Comparison of ENCODE assay signal across 28 cellular contexts in the genomic region with DNA sequence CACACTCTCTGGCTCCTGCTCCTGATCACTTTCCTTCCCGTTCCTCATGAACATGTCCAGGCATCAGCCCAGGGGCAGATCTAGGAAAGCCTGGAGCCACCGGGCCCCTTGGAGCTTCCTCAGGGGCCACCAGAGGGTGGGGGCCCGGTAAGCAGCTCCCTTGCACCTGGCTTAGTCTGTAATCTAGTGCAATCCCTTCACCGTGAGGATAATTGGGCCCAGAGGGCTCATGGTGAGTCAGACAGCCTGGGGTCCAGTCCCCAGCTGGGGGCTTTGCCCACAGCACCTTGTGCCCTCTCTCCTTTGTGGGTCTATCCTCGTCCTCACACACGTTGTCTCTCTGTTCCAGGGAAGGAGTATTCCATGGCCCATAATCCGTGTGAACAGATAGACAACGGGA. TPM values are rescaled to one million over a fixed set of nuclear protein-coding genes. Genes with fewer than 3 reads are reported as not detected.
DNase-seq lines count a peak whose midpoint lies in the region; ATAC-seq and TF ChIP-seq lines count a peak whose summit lies in the region.
"Had no signal": no experiment of that assay in that cellular context is flagged by ENCODE, and none has a peak within 500 bp of the region (broad histone marks: within the 10 kb centered on the region; RNA-seq: fewer than 3 reads in every experiment).

No MANE protein-coding gene starts in this region.

- peaks cover 20% of the 10 kb centered on the region for H3K27me3 Mint-ChIP-seq in nephron (ENCODE audit: low read depth)
- H3K27me3 Mint-ChIP-seq: activated naive CD8-positive, alpha-beta T cell treated with anti-CD3 and anti-CD28 coated beads, Interleukin-2, amount 10 ng/mL, durations not matched to agents 7 days and 5 days had no signal

- H3K36me3 ChIP-seq in Panc1 (ENCODE audit: control insufficient read depth, insufficient read depth, low read length) (no peaks in the 10 kb centered on the region), thoracic aorta (no peaks in the 10 kb centered on the region)
- H3K36me3 ChIP-seq: lower lobe of right lung, stomach, upper lobe of right lung had no signal

- DNase-seq in Panc1 (ENCODE audit: low read depth, low spot score) = no peak
- no peak for DNase-seq in coronary artery (ENCODE audit: low spot score)
- no peak for DNase-seq in thoracic aorta (ENCODE audit: low spot score)
- no peak for DNase-seq in SK-N-DZ (ENCODE audit: low spot score)
- DNase-seq in hippocampal formation (lab: John Stamatoyannopoulos, UW) = no peak
- no peak for DNase-seq in HuH-7 (ENCODE audit: low spot score)
- DNase-seq: activated CD4-positive, alpha-beta memory T cell treated with anti-CD3 and anti-CD28 coated beads, Interleukin-2, amount 10 ng/mL, durations not matched to agents 7 days and 5 days; activated CD4-positive, alpha-beta T cell treated with anti-CD3 and anti-CD28 coated beads for 1 hour; activated effector memory CD4-positive, alpha-beta T cell treated with anti-CD3 and anti-CD28 coated beads, Interleukin-2, amount 50 U/mL, for 16 hours; activated naive CD8-positive, alpha-beta T cell treated with anti-CD3 and anti-CD28 coated beads, Interleukin-2, amount 10 ng/mL, durations not matched to agents 7 days and 5 days; Calu3; DMS79 treated with DMSO at 0.1 percent for 48 hours; effector CD4-positive, alpha-beta T cell; GF-D8; GOT3; kidney glomerular epithelial cell; lower lobe of right lung; NCI-H1048; NCI-H187 treated with DMSO at 0.1 percent for 48 hours; NCI-H524 treated with DMSO at 0.1 percent for 48 hours; SHP77 treated with DMSO at 0.1 percent for 48 hours; stimulated activated CD4-positive, alpha-beta T cell treated with anti-CD3 and anti-CD28 coated beads, Interleukin-2, amount 100 ng/mL, for 24 hours; stomach; upper lobe of right lung had no signal

- H3K9me3 ChIP-seq in Panc1 (ENCODE audit: control insufficient read depth, insufficient read depth, low read depth, low read length) = peaks cover 4% of the 10 kb centered on the region; the same call in 1 of the 2 replicates
- H3K9me3 ChIP-seq in thoracic aorta = no peaks in the 10 kb centered on the region
- H3K9me3 ChIP-seq: lower lobe of right lung, upper lobe of right lung had no signal

- peaks cover 2% of the 10 kb centered on the region for H3K9me3 Mint-ChIP-seq in nephron
- H3K9me3 Mint-ChIP-seq: activated naive CD8-positive, alpha-beta T cell treated with anti-CD3 and anti-CD28 coated beads, Interleukin-2, amount 10 ng/mL, durations not matched to agents 7 days and 5 days had no signal

- H3K4me1 ChIP-seq in Panc1 (ENCODE audit: control insufficient read depth, insufficient read depth, low read length) (no peaks in the 10 kb centered on the region; the same call in 1 of the 2 replicates), thoracic aorta (ENCODE audit: control insufficient read depth in 1 of 2, low read depth in 2 of 2) (peaks cover 16 to 56% of the 10 kb centered on the region in 2 donors)
- H3K4me1 ChIP-seq: lower lobe of right lung, upper lobe of right lung had no signal

- peak overlapping the region; percentile 69 for H3K27ac ChIP-seq in Panc1 (ENCODE audit: low read length)
- peak overlapping the region; percentile 93 to 95 for H3K27ac ChIP-seq in coronary artery
- peak overlapping the region; percentile 94 to 100 for H3K27ac ChIP-seq in thoracic aorta
- H3K27ac ChIP-seq: C4-2B, lower lobe of right lung, upper lobe of right lung had no signal

- intact Hi-C loops in Panc1 (cut with micrococcal nuclease; ENCODE audit: unreplicated experiment) = no loop called here

- ATAC-seq in Panc1 = no peak
- no peak for ATAC-seq in thoracic aorta (ENCODE audit: insufficient number of reproducible peaks, low FRiP score, low read depth)
- no peak for ATAC-seq in SK-N-SH treated with all-trans-retinoic acid at 6 μM for 48 hours
- ATAC-seq: lower lobe of right lung, upper lobe of right lung had no signal

- peaks cover 72% of the 10 kb centered on the region for H3K4me1 Mint-ChIP-seq in nephron
- H3K4me1 Mint-ChIP-seq: activated CD4-positive, alpha-beta memory T cell treated with anti-CD3 and anti-CD28 coated beads, Interleukin-2, amount 10 ng/mL, durations not matched to agents 7 days and 5 days; activated naive CD8-positive, alpha-beta T cell treated with anti-CD3 and anti-CD28 coated beads, Interleukin-2, amount 10 ng/mL, durations not matched to agents 7 days and 5 days had no signal

- in situ Hi-C loops in Panc1 (cut with HindIII; ENCODE audit: low pct_unique_long_range_greater_than_20kb, low sequenced_read_pairs) = no loop called here

- H3K27ac Mint-ChIP-seq in nephron = peak overlapping the region; percentile 87 to 96 (median 93)
- H3K27ac Mint-ChIP-seq: activated CD4-positive, alpha-beta memory T cell treated with anti-CD3 and anti-CD28 coated beads, Interleukin-2, amount 10 ng/mL, durations not matched to agents 7 days and 5 days; activated naive CD8-positive, alpha-beta T cell treated with anti-CD3 and anti-CD28 coated beads, Interleukin-2, amount 10 ng/mL, durations not matched to agents 7 days and 5 days had no signal

- H3K4me3 Mint-ChIP-seq in nephron = no peak overlapping the region
- H3K4me3 Mint-ChIP-seq: activated CD4-positive, alpha-beta memory T cell treated with anti-CD3 and anti-CD28 coated beads, Interleukin-2, amount 10 ng/mL, durations not matched to agents 7 days and 5 days; activated naive CD8-positive, alpha-beta T cell treated with anti-CD3 and anti-CD28 coated beads, Interleukin-2, amount 10 ng/mL, durations not matched to agents 7 days and 5 days had no signal

- no peak for TF ChIP-seq CTCF in Panc1 (IDR thresholded peaks at IDR 0.05)
- TF ChIP-seq CTCF in coronary artery (IDR thresholded peaks at IDR 0.05) = no peak
- TF ChIP-seq CTCF in nephron (IDR thresholded peaks at IDR 0.05; ENCODE audit: unreplicated experiment in 3 of 3) = no peak
- TF ChIP-seq CTCF in thoracic aorta (IDR thresholded peaks at IDR 0.05) = no peak

- H3K27me3 ChIP-seq in Panc1 (ENCODE audit: control insufficient read depth, insufficient read depth, low read length) (no peaks in the 10 kb centered on the region), thoracic aorta (replicated peaks; ENCODE audit: insufficient read depth) (no peaks in the 10 kb centered on the region)
- H3K27me3 ChIP-seq: stomach, upper lobe of right lung had no signal

- POLR2A ChIA-PET in Panc1 (lab: Charles Lee) = no interaction called here

- H3K4me3 ChIP-seq in Panc1 (ENCODE audit: low read depth in 2 of 2, low read length in 2 of 2) = no peak overlapping the region
- no peak overlapping the region for H3K4me3 ChIP-seq in coronary artery
- H3K4me3 ChIP-seq in thoracic aorta = no peak overlapping the region
- H3K4me3 ChIP-seq: lower lobe of right lung, stomach, upper lobe of right lung had no signal

- no TSS peak for BruUV-seq in Panc1 (replicated peaks; lab: Mats Ljungman, UMichigan)

- CTCF ChIA-PET in Panc1 (lab: Charles Lee) = no interaction called here

- no peaks in the 10 kb centered on the region for H3K36me3 Mint-ChIP-seq in nephron (ENCODE audit: low read depth)
- H3K36me3 Mint-ChIP-seq: activated naive CD8-positive, alpha-beta T cell treated with anti-CD3 and anti-CD28 coated beads, Interleukin-2, amount 10 ng/mL, durations not matched to agents 7 days and 5 days had no signal

TF ChIP-seq in SK-N-SH treated with all-trans-retinoic acid at 6 μM for 48 hours, 23 proteins besides CTCF, POLR2A, EP300 and RAD21 (continues in another document):
- no peak for TF ChIP-seq BACH2 (CRISPR knock-in tag; IDR thresholded peaks at IDR 0.05; ENCODE audit: borderline replicate concordance)
- TF ChIP-seq, protein P1, sequence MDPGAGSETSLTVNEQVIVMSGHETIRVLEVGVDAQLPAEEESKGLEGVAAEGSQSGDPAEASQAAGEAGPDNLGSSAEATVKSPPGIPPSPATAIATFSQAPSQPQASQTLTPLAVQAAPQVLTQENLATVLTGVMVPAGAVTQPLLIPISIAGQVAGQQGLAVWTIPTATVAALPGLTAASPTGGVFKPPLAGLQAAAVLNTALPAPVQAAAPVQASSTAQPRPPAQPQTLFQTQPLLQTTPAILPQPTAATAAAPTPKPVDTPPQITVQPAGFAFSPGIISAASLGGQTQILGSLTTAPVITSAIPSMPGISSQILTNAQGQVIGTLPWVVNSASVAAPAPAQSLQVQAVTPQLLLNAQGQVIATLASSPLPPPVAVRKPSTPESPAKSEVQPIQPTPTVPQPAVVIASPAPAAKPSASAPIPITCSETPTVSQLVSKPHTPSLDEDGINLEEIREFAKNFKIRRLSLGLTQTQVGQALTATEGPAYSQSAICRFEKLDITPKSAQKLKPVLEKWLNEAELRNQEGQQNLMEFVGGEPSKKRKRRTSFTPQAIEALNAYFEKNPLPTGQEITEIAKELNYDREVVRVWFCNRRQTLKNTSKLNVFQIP (CRISPR knock-in tag; IDR thresholded peaks at IDR 0.05; ENCODE audit: borderline replicate concordance, low read depth) = no peak
- TF ChIP-seq, protein P2, sequence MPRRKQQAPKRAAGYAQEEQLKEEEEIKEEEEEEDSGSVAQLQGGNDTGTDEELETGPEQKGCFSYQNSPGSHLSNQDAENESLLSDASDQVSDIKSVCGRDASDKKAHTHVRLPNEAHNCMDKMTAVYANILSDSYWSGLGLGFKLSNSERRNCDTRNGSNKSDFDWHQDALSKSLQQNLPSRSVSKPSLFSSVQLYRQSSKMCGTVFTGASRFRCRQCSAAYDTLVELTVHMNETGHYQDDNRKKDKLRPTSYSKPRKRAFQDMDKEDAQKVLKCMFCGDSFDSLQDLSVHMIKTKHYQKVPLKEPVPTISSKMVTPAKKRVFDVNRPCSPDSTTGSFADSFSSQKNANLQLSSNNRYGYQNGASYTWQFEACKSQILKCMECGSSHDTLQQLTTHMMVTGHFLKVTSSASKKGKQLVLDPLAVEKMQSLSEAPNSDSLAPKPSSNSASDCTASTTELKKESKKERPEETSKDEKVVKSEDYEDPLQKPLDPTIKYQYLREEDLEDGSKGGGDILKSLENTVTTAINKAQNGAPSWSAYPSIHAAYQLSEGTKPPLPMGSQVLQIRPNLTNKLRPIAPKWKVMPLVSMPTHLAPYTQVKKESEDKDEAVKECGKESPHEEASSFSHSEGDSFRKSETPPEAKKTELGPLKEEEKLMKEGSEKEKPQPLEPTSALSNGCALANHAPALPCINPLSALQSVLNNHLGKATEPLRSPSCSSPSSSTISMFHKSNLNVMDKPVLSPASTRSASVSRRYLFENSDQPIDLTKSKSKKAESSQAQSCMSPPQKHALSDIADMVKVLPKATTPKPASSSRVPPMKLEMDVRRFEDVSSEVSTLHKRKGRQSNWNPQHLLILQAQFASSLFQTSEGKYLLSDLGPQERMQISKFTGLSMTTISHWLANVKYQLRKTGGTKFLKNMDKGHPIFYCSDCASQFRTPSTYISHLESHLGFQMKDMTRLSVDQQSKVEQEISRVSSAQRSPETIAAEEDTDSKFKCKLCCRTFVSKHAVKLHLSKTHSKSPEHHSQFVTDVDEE (CRISPR knock-in tag; IDR thresholded peaks at IDR 0.05) = no peak

RNA-seq across cellular contexts. Expression of a gene that starts 10.4 kb away (rescaled TPM):
- total RNA-seq in Panc1 (2021; ENCODE audit: unreplicated experiment) = 34.2 TPM
- polyA plus RNA-seq in Panc1 (2012; ENCODE audit: insufficient read length) = 21.1 TPM
- total RNA-seq in thoracic aorta = 100 to 1,000 TPM; 195 to 229 TPM
- 57.0 and 60.9 TPM in 2 replicates for polyA plus RNA-seq in SK-N-DZ (2014; cell fraction: cytosol; rRNA removed)
- 16.7 and 20.8 TPM in 2 replicates for polyA plus RNA-seq in SK-N-DZ (2014; cell fraction: nucleus; rRNA removed)

RNA-seq across cellular contexts. Expression of a gene that starts 42.1 kb away (rescaled TPM):
- total RNA-seq in Panc1 (2021; ENCODE audit: unreplicated experiment) (13.7 TPM), thoracic aorta (10 to 100 TPM; 16.6 to 34.0 TPM)
- polyA plus RNA-seq in Panc1 (2012; ENCODE audit: insufficient read length) = 11.1 TPM
- polyA plus RNA-seq in SK-N-DZ (2014; cell fraction: cytosol; rRNA removed) = 247 and 312 TPM in 2 replicates
- 83.4 and 98.5 TPM in 2 replicates for polyA plus RNA-seq in SK-N-DZ (2014; cell fraction: nucleus; rRNA removed)
- total RNA-seq: activated naive CD8-positive, alpha-beta T cell treated with anti-CD3 and anti-CD28 coated beads, Interleukin-2, amount 10 ng/mL, durations not matched to agents 7 days and 5 days; T-helper 1 cell treated with Interleukin-12 subunit alpha and Interleukin-12 subunit beta and Interleukin-4 antibody, amounts not matched to agents 30 ng/mL and 1 ng/mL, for 36 hours had no signal
